Comparison of ENCODE assay signal across 12 cellular contexts in genomic region chr22:29979645-29980303, GRCh38.
DNase-seq lines count a peak whose midpoint lies in the region; ATAC-seq, FAIRE-seq and TF ChIP-seq lines count a peak whose summit lies in the region.
"Had no signal": no experiment of that assay in that cellular context is flagged by ENCODE, and none has a peak within 500 bp of the region (broad histone marks: within the 10 kb centered on the region; RNA-seq: fewer than 3 reads in every experiment).

No MANE protein-coding gene starts in this region.

- TF ChIP-seq CTCF in brain (conservative IDR thresholded peaks at IDR 0.05) (no peak), lower leg skin (IDR thresholded peaks at IDR 0.05) (no peak)

- no peak overlapping the region for H3K4me3 Mint-ChIP-seq in activated T-cell treated with anti-CD3 and anti-CD28 coated beads, Interleukin-2, amount 50 U/mL, for 24 hours
- peak overlapping the region in 1 of 5 experiments; percentile 46 for H3K4me3 Mint-ChIP-seq in brain
- H3K4me3 Mint-ChIP-seq: stimulated activated effector memory CD8-positive, alpha-beta T cell treated with anti-CD3 and anti-CD28 coated beads, Interleukin-12 subunit alpha, Interleukin-12 subunit beta, amount 100 ng/mL, for 72 hours; T-helper 1 cell treated with Interleukin-12 subunit alpha and Interleukin-12 subunit beta and Interleukin-4 antibody, amounts not matched to agents 30 μg/mL and 1 μg/mL, for 36 hours had no signal

- H3K27me3 Mint-ChIP-seq in activated T-cell treated with anti-CD3 and anti-CD28 coated beads, Interleukin-2, amount 50 U/mL, for 24 hours, result no peaks in the 10 kb centered on the region
- H3K27me3 Mint-ChIP-seq in brain, result no peaks in the 10 kb centered on the region

- H3K27ac Mint-ChIP-seq in activated T-cell treated with anti-CD3 and anti-CD28 coated beads, Interleukin-2, amount 50 U/mL, for 24 hours, result peak overlapping the region; percentile 28
- peak overlapping the region in 4 of 5 experiments; percentile 74 to 89 (median 78) for H3K27ac Mint-ChIP-seq in brain
- H3K27ac Mint-ChIP-seq: stimulated activated effector memory CD8-positive, alpha-beta T cell treated with anti-CD3 and anti-CD28 coated beads, Interleukin-12 subunit alpha, Interleukin-12 subunit beta, amount 100 ng/mL, for 72 hours; T-helper 1 cell treated with Interleukin-12 subunit alpha and Interleukin-12 subunit beta and Interleukin-4 antibody, amounts not matched to agents 30 μg/mL and 1 μg/mL, for 36 hours had no signal

- FAIRE-seq in urothelium cell line (lab: Jason Lieb, UNC), result peak; percentile 46

- peak; percentile 63 for ATAC-seq in HG03064 (IDR thresholded peaks at IDR 0.05; ENCODE audit: low read depth, unreplicated experiment)
- ATAC-seq in activated CD4-positive, CD25-positive, alpha-beta regulatory T cell treated with anti-CD3 and anti-CD28 coated beads, Interleukin-2, amount 50 U/mL, for 24 hours, result no peak
- ATAC-seq: stimulated activated effector memory CD8-positive, alpha-beta T cell treated with anti-CD3 and anti-CD28 coated beads, Interleukin-12 subunit alpha, Interleukin-12 subunit beta, amount 100 ng/mL, for 72 hours had no signal

- H3K4me1 Mint-ChIP-seq in activated T-cell treated with anti-CD3 and anti-CD28 coated beads, Interleukin-2, amount 50 U/mL, for 24 hours (ENCODE audit: low read depth), result no peaks in the 10 kb centered on the region
- H3K4me1 Mint-ChIP-seq in brain, result peaks cover 9% of the 10 kb centered on the region
- H3K4me1 Mint-ChIP-seq: stimulated activated effector memory CD8-positive, alpha-beta T cell treated with anti-CD3 and anti-CD28 coated beads, Interleukin-12 subunit alpha, Interleukin-12 subunit beta, amount 100 ng/mL, for 72 hours had no signal

- WGBS in lower leg skin, 2 donors, result 31 to 44% methylated on average over 3 of the region's 3 CpGs

- no peak for TF ChIP-seq POLR2A in lower leg skin (IDR thresholded peaks at IDR 0.05)

- no peak overlapping the region for H3K4me3 ChIP-seq in lower leg skin (ENCODE audit: low read depth, poor library complexity, severe bottlenecking)

- no peak for DNase-seq in activated T-cell treated with anti-CD3 and anti-CD28 coated beads, Interleukin-2, amount 50 U/mL, for 24 hours
- DNase-seq in activated T-cell treated with anti-CD3 and anti-CD28 coated beads for 4 hours (no peak), urothelium cell line (ENCODE audit: low spot score) (no peak), NCI-H2171 treated with DMSO at 0.1 percent for 48 hours (lab: John Stamatoyannopoulos, UW) (no peak), lower leg skin (ENCODE audit: low spot score in 2 of 2) (no peak)
- DNase-seq: activated gamma-delta T cell, NCI-H446 treated with DMSO at 0.1 percent for 48 hours had no signal

- H3K36me3 Mint-ChIP-seq in activated T-cell treated with anti-CD3 and anti-CD28 coated beads, Interleukin-2, amount 50 U/mL, for 24 hours (ENCODE audit: low read depth), result peaks cover 36% of the 10 kb centered on the region
- peaks cover 24% of the 10 kb centered on the region for H3K36me3 Mint-ChIP-seq in brain

- intact Hi-C loops in lower leg skin (cut with DNase I; ENCODE audit: low total_unique reads), result no loop called here

- no peaks in the 10 kb centered on the region for H3K9me3 Mint-ChIP-seq in activated T-cell treated with anti-CD3 and anti-CD28 coated beads, Interleukin-2, amount 50 U/mL, for 24 hours
- no peaks in the 10 kb centered on the region for H3K9me3 Mint-ChIP-seq in brain
- H3K9me3 Mint-ChIP-seq: stimulated activated effector memory CD8-positive, alpha-beta T cell treated with anti-CD3 and anti-CD28 coated beads, Interleukin-12 subunit alpha, Interleukin-12 subunit beta, amount 100 ng/mL, for 72 hours; T-helper 1 cell treated with Interleukin-12 subunit alpha and Interleukin-12 subunit beta and Interleukin-4 antibody, amounts not matched to agents 30 μg/mL and 1 μg/mL, for 36 hours had no signal
